In the genomic region with DNA sequence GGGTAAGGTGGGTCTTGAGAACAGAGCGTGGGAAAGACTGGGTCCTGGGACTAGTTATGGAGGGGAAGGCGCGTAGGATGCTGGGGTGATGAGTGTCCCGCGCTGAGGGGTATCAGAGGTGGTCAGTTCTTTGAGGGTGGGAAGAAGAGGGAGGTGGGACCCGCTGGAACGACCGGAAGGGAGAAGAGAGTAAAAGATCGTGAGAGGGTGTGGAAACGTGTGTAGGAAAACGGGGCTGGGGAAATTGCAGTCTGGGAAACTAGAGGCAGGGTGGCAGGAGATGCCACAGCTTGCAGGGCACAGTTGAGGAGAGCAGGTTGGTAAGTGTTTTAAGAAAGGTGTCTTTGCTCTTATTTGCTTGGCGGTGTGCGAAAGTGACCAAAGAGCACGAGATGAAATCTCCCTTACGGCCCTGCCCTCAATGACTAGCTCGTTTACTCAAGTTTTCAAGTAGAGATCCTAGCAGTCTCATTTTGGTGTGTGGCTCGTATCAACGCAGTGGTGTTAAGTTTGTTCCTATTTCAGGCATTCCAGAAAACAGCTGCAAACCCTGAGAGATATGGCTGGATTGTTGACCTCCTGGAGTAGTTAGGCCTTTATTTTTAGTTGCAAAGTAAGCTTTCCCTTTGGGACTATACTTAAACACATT, we compare ENCODE assay signal across 7 cellular contexts. TPM values are rescaled to one million over a fixed set of nuclear protein-coding genes. Genes with fewer than 3 reads are reported as not detected.
DNase-seq lines count a peak whose midpoint lies in the region; ATAC-seq and TF ChIP-seq lines count a peak whose summit lies in the region.

No MANE protein-coding gene starts in this region.

- peak overlapping the region; percentile 57 for H2AFZ ChIP-seq in parathyroid adenoma

- H3K4me2 ChIP-seq in parathyroid adenoma (ENCODE audit: low read length), result peak overlapping the region; percentile 58

- no peak overlapping the region for H3K9ac ChIP-seq in parathyroid adenoma

- DNase-seq in GM03348 (ENCODE audit: low spot score) (peak; percentile 47), HuH-7 (ENCODE audit: low spot score) (peak; percentile 17), GOT3 (lab: John Stamatoyannopoulos, UW) (no peak)

- peak overlapping the region; percentile 36 to 95 (median 86) for H3K27ac ChIP-seq in gastroesophageal sphincter
- H3K27ac ChIP-seq in parathyroid adenoma, result peak overlapping the region; percentile 95

- H3K4me1 ChIP-seq in gastroesophageal sphincter, result peaks cover 0 to 37% (median 0%) of the 10 kb centered on the region in 3 donors
- H3K4me1 ChIP-seq in parathyroid adenoma, result peaks cover 4% of the 10 kb centered on the region

- H3K27me3 ChIP-seq in gastroesophageal sphincter (no peaks in the 10 kb centered on the region), parathyroid adenoma (ENCODE audit: control insufficient read depth, insufficient read depth, low read length) (no peaks in the 10 kb centered on the region)

- H3K4me3 ChIP-seq in WI38 (ENCODE audit: low read depth, low read length) (peak overlapping the region; percentile 89), gastroesophageal sphincter (peak overlapping the region; percentile 92 to 97), parathyroid adenoma (ENCODE audit: low read depth, low read length) (peak overlapping the region; percentile 62)

- WGBS in gastroesophageal sphincter (ENCODE audit: low coverage in 1 of 2), 2 donors, result 0 to 1% methylated on average over 18 of the region's 18 CpGs

- H3K36me3 ChIP-seq in gastroesophageal sphincter (peaks cover 0 to 20% of the 10 kb centered on the region in 2 donors), parathyroid adenoma (ENCODE audit: control insufficient read depth, insufficient read depth, low read length) (no peaks in the 10 kb centered on the region)

- no peaks in the 10 kb centered on the region for H3K9me3 ChIP-seq in gastroesophageal sphincter
- no peaks in the 10 kb centered on the region for H3K9me3 ChIP-seq in parathyroid adenoma (ENCODE audit: control insufficient read depth, low read length)

- H3K79me2 ChIP-seq in parathyroid adenoma, result peaks cover 9% of the 10 kb centered on the region

- TF ChIP-seq CTCF in WI38 (IDR thresholded peaks at IDR 0.05; ENCODE audit: low read depth, low read length) (no peak), gastroesophageal sphincter (IDR thresholded peaks at IDR 0.05) (no peak), parathyroid adenoma (IDR thresholded peaks at IDR 0.05) (no peak)

- ATAC-seq in gastroesophageal sphincter, result no peak
- no peak for ATAC-seq in HG02970 (IDR thresholded peaks at IDR 0.05; ENCODE audit: low FRiP score, unreplicated experiment)

- no peak for TF ChIP-seq EP300 in gastroesophageal sphincter (IDR thresholded peaks at IDR 0.05)

- no peak for TF ChIP-seq POLR2A in gastroesophageal sphincter (IDR thresholded peaks at IDR 0.05)

RNA-seq across cellular contexts. Expression of a gene that starts 0.6 kb away (rescaled TPM):
- 10 to 100 TPM; 58.2 to 71.4 (median 60.9) TPM for total RNA-seq in gastroesophageal sphincter

RNA-seq across cellular contexts. Expression of a gene that starts 24.0 kb away (rescaled TPM):
- 10 to 100 TPM; 62.2 to 86.0 (median 83.0) TPM for total RNA-seq in gastroesophageal sphincter

RNA-seq across cellular contexts. Expression of a gene that starts 31.7 kb away (rescaled TPM):
- 1 to 10 TPM in 3 of 4 donors, under 1 TPM in 1; 0.94 to 3.0 (median 2.2) TPM for total RNA-seq in gastroesophageal sphincter
